In genomic region chr17:168614-169013, GRCh38 we compare ENCODE assay signal across 20 cellular contexts. TPM values are rescaled to one million over a fixed set of nuclear protein-coding genes. Genes with fewer than 3 reads are reported as not detected.
"Had no signal": no experiment of that assay in that cellular context is flagged by ENCODE, and none has a peak within 500 bp of the region (broad histone marks: within the 10 kb centered on the region; RNA-seq: fewer than 3 reads in every experiment).

No MANE protein-coding gene starts in this region.

RNA-seq across cellular contexts. Expression of gene DOC2B, which starts 12.8 kb away (rescaled TPM):
- polyA plus RNA-seq: keratinocyte had no signal

RNA-seq across cellular contexts. Expression of gene SCGB1C2, which starts 31.2 kb away (rescaled TPM):
- total RNA-seq: colonic mucosa, dermis microvascular lymphatic vessel endothelial cell, endodermal cell, esophagus mucosa, esophagus squamous epithelium, gastrocnemius medialis, glomerular endothelial cell, heart right ventricle, kidney epithelial cell, left cardiac atrium, left lung, left ventricle myocardium superior, lower leg skin, lower lobe of right lung, lung microvascular endothelial cell, mesenteric fat pad, mesothelial cell of epicardium, mucosa of descending colon, myocyte had no signal
- polyA plus RNA-seq: heart right ventricle, keratinocyte had no signal
